In the genomic region with DNA sequence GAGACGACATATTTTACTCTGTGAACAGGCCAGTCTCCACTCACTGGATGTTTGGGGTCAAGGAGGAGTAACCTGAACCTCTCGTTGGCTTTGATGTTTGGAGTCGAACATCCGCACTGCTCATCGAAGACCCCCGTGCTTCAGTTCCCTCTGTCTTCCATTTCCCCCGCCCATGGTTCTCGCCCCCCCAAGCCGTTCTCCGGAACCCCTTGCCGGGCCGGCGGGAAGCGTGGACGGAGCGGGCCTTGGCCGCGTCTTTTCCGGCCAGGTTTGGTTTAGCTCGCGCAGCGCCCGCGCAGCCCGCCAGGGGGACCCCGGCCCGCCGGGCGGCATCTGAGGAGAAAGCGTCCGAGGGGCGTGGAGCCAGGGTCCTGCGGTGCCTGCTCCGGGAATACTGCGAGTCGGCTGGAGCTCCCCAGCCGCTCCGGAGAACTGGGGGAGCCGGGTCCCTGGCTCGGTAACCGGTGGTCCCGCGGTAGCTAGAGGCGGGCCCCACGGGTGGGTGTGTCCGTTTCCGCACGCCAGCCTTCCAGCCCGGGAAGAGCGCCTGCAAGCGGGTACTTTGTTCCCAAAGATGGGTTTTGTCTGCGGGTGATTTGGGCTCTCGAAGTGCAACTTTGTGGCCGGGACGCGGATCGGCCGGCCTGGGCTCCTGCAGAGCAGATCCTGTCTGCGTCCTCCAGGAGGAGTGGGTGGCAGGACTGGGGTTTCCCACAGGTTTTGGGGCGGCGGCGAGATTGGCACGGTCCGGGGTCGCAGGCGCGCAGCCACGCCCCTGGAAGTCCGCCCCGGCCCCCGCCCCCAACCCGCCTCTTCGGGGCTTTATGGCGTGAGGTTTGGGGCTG, we compare ENCODE assay signal across 1 cellular context.
TF ChIP-seq lines count a peak whose summit lies in the region.

No MANE protein-coding gene starts in this region.

TF ChIP-seq in IMR-90, 13 proteins besides CTCF, POLR2A, EP300 and RAD21:
- TF ChIP-seq, protein P1, sequence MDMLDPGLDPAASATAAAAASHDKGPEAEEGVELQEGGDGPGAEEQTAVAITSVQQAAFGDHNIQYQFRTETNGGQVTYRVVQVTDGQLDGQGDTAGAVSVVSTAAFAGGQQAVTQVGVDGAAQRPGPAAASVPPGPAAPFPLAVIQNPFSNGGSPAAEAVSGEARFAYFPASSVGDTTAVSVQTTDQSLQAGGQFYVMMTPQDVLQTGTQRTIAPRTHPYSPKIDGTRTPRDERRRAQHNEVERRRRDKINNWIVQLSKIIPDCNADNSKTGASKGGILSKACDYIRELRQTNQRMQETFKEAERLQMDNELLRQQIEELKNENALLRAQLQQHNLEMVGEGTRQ (IDR thresholded peaks at IDR 0.05; ENCODE audit: low read depth, low read length) = no peak
- TF ChIP-seq SMC3 (IDR thresholded peaks at IDR 0.05; ENCODE audit: low read depth, low read length) = peak; percentile 84
- TF ChIP-seq CHD1 (IDR thresholded peaks at IDR 0.05; ENCODE audit: low read depth, low read length) = 0 out of 2 replicates have a peak, but pooled peaks have one; percentile 35
- TF ChIP-seq MXI1 (IDR thresholded peaks at IDR 0.05; ENCODE audit: borderline replicate concordance, low read depth, low read length) = peak; percentile 66; the same call in 1 of the 2 replicates
